In the genomic region with DNA sequence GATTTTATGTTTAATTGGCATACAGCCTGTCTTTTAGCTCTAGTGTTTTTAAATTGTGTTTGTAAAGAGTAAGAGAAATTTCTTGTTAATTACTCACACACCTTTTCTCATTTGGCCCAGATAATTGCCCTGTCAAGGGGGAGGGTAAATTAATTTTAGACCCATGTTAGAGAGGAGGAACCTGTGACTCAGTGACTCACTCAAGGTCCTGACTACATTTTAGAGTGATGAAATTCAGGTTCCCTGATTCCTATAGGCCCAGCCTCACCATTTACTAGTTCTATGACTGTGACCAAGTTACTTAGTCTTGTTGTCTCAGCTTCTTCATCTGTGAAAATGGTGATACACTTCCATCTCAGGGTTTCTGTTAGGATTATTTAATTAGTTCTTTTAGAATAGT, we compare ENCODE assay signal across 16 cellular contexts.
"Had no signal": no experiment of that assay in that cellular context is flagged by ENCODE, and none has a peak within 500 bp of the region (broad histone marks: within the 10 kb centered on the region; RNA-seq: fewer than 3 reads in every experiment).

No MANE protein-coding gene starts in this region.

- DNase-seq: activated CD4-positive, alpha-beta memory T cell treated with anti-CD3 and anti-CD28 coated beads, Interleukin-2, amount 10 ng/mL, durations not matched to agents 7 days and 5 days; activated gamma-delta T cell treated with Interleukin-2 at 50 U/mL for 16 hours; activated naive CD8-positive, alpha-beta T cell treated with anti-CD3 and anti-CD28 coated beads, Interleukin-2, amount 10 ng/mL, durations not matched to agents 7 days and 5 days; activated T-cell treated with anti-CD3 and anti-CD28 coated beads, Interleukin-2, amount 50 U/mL, for 72 hours; aorta; glutamatergic neuron; mesendoderm; occipital lobe; stimulated activated CD4-positive, alpha-beta T cell treated with anti-CD3 and anti-CD28 coated beads, Interleukin-12 subunit alpha, Interleukin-12 subunit beta, amount 100 ng/mL, for 4 hours; stimulated activated naive CD8-positive, alpha-beta T cell treated with anti-CD3 and anti-CD28 coated beads, Interleukin-15, Interleukin-2, amounts not matched to agents 100 U/mL and 50 U/mL, for 24 hours; upper lobe of right lung had no signal

- H3K9me3 ChIP-seq: prostate gland, upper lobe of right lung had no signal

- H3K27me3 ChIP-seq: cardiac muscle cell, upper lobe of right lung had no signal

- H3K27ac Mint-ChIP-seq: activated CD4-positive, alpha-beta memory T cell treated with anti-CD3 and anti-CD28 coated beads, Interleukin-2, amount 10 ng/mL, durations not matched to agents 7 days and 5 days; activated naive CD8-positive, alpha-beta T cell treated with anti-CD3 and anti-CD28 coated beads, Interleukin-2, amount 10 ng/mL, durations not matched to agents 7 days and 5 days; activated T-cell treated with anti-CD3 and anti-CD28 coated beads, Interleukin-2, amount 50 U/mL, for 72 hours; nephron had no signal

- FAIRE-seq: colon had no signal

- H3K36me3 ChIP-seq: cardiac muscle cell, prostate gland, upper lobe of right lung had no signal

- H3K4me3 ChIP-seq: cardiac muscle cell, prostate gland, upper lobe of right lung had no signal

- H3K9me3 Mint-ChIP-seq: activated CD4-positive, alpha-beta memory T cell treated with anti-CD3 and anti-CD28 coated beads, Interleukin-2, amount 10 ng/mL, durations not matched to agents 7 days and 5 days; activated naive CD8-positive, alpha-beta T cell treated with anti-CD3 and anti-CD28 coated beads, Interleukin-2, amount 10 ng/mL, durations not matched to agents 7 days and 5 days; nephron had no signal

- H3K4me1 ChIP-seq: prostate gland had no signal

- ATAC-seq: activated T-cell treated with anti-CD3 and anti-CD28 coated beads, Interleukin-2, amount 50 U/mL, for 72 hours; left lobe of liver; stimulated activated naive CD8-positive, alpha-beta T cell treated with anti-CD3 and anti-CD28 coated beads, Interleukin-15, Interleukin-2, amounts not matched to agents 100 U/mL and 50 U/mL, for 24 hours; upper lobe of right lung had no signal

- H3K27me3 Mint-ChIP-seq: activated CD4-positive, alpha-beta memory T cell treated with anti-CD3 and anti-CD28 coated beads, Interleukin-2, amount 10 ng/mL, durations not matched to agents 7 days and 5 days; activated naive CD8-positive, alpha-beta T cell treated with anti-CD3 and anti-CD28 coated beads, Interleukin-2, amount 10 ng/mL, durations not matched to agents 7 days and 5 days had no signal

- H3K4me3 Mint-ChIP-seq: activated CD4-positive, alpha-beta memory T cell treated with anti-CD3 and anti-CD28 coated beads, Interleukin-2, amount 10 ng/mL, durations not matched to agents 7 days and 5 days; activated naive CD8-positive, alpha-beta T cell treated with anti-CD3 and anti-CD28 coated beads, Interleukin-2, amount 10 ng/mL, durations not matched to agents 7 days and 5 days; activated T-cell treated with anti-CD3 and anti-CD28 coated beads, Interleukin-2, amount 50 U/mL, for 72 hours; nephron had no signal

- H3K27ac ChIP-seq: cardiac muscle cell, prostate gland, upper lobe of right lung had no signal
